Comparison of ENCODE assay signal across 10 cellular contexts in genomic region chr22:30202531-30203006, GRCh38. TPM values are rescaled to one million over a fixed set of nuclear protein-coding genes. Genes with fewer than 3 reads are reported as not detected.
DNase-seq lines count a peak whose midpoint lies in the region; ATAC-seq and TF ChIP-seq lines count a peak whose summit lies in the region.
"Had no signal": no experiment of that assay in that cellular context is flagged by ENCODE, and none has a peak within 500 bp of the region (broad histone marks: within the 10 kb centered on the region; RNA-seq: fewer than 3 reads in every experiment).

No MANE protein-coding gene starts in this region.

- H3K4me1 ChIP-seq in Panc1 (ENCODE audit: control insufficient read depth, insufficient read depth, low read length), result peaks cover 37% of the 10 kb centered on the region

- intact Hi-C loops in Panc1 (cut with micrococcal nuclease; ENCODE audit: unreplicated experiment), result no loop called here

- peak overlapping the region; percentile 84 for H3K27ac ChIP-seq in Panc1 (ENCODE audit: low read length)

- DNase-seq in AG08395 (ENCODE audit: low spot score), result peak; percentile 33
- DNase-seq in Panc1 (ENCODE audit: low read depth, low spot score), result no peak
- peak; percentile 61 for DNase-seq in fibroblast of pulmonary artery (ENCODE audit: low read depth)
- no peak for DNase-seq in omental fat pad (ENCODE audit: low spot score)
- no peak for DNase-seq in stimulated activated CD4-positive, alpha-beta T cell treated with anti-CD3 and anti-CD28 coated beads, Interleukin-4, amount 100 ng/mL, for 4 hours
- DNase-seq in GM03348 (ENCODE audit: low spot score), result no peak
- DNase-seq in nucleus accumbens (lab: John Stamatoyannopoulos, UW), result no peak
- no peak for DNase-seq in germinal center (ENCODE audit: low spot score)
- DNase-seq: activated CD4-positive, alpha-beta T cell treated with anti-CD3 and anti-CD28 coated beads, Interleukin-2, amount 10 ng/mL, durations not matched to agents 7 days and 5 days; CD4-positive, alpha-beta memory T cell had no signal

- ATAC-seq in Panc1 (no peak), omental fat pad (ENCODE audit: low FRiP score) (peak; percentile 28)

- no peak overlapping the region for H3K4me3 ChIP-seq in Panc1 (ENCODE audit: low read depth in 2 of 2, low read length in 2 of 2)
- no peak overlapping the region for H3K4me3 ChIP-seq in fibroblast of pulmonary artery (replicated peaks; ENCODE audit: low read depth, low read length)

- in situ Hi-C loops in Panc1 (cut with HindIII; ENCODE audit: low pct_unique_long_range_greater_than_20kb, low sequenced_read_pairs), result no loop called here

- no peaks in the 10 kb centered on the region for H3K36me3 ChIP-seq in Panc1 (ENCODE audit: control insufficient read depth, insufficient read depth, low read length)

- CTCF ChIA-PET in Panc1 (lab: Charles Lee), result no interaction called here

- H3K9me3 ChIP-seq in Panc1 (ENCODE audit: control insufficient read depth, insufficient read depth, low read depth, low read length), result peaks cover 6% of the 10 kb centered on the region; the same call in 1 of the 2 replicates

- POLR2A ChIA-PET in Panc1 (lab: Charles Lee), result no interaction called here

- BruUV-seq in Panc1 (replicated peaks; lab: Mats Ljungman, UMichigan), result no TSS peak

- H3K27me3 ChIP-seq in Panc1 (ENCODE audit: control insufficient read depth, insufficient read depth, low read length), result no peaks in the 10 kb centered on the region

- no peak for TF ChIP-seq CTCF in Panc1 (IDR thresholded peaks at IDR 0.05)
- no peak for TF ChIP-seq CTCF in fibroblast of pulmonary artery (IDR thresholded peaks at IDR 0.05; ENCODE audit: low read length, missing control alignments)
- no peak for TF ChIP-seq CTCF in omental fat pad (IDR thresholded peaks at IDR 0.05)

RNA-seq across cellular contexts. Expression of gene LIF, which starts 44.0 kb away (rescaled TPM):
- 34.4 TPM for total RNA-seq in Panc1 (2021; ENCODE audit: unreplicated experiment)
- polyA plus RNA-seq in Panc1 (2012; ENCODE audit: insufficient read length), result 40.7 TPM
- 10 to 100 TPM in 2 of 4 donors, 1 to 10 TPM in 2; 1.3 to 74.7 (median 24.4) TPM for total RNA-seq in omental fat pad
- polyA plus RNA-seq: CD4-positive, alpha-beta memory T cell had no signal

Comparison
In these comparisons a context has a peak if more than half of its experiments do, and no peak if none do; other contexts are left out.
1. DNase-seq: peak in AG08395 (single experiment) and fibroblast of pulmonary artery (single experiment); none in Panc1 (single experiment), omental fat pad (single experiment), stimulated activated CD4-positive, alpha-beta T cell treated with anti-CD3 and anti-CD28 coated beads, Interleukin-4, amount 100 ng/mL, for 4 hours (0 of 2), GM03348 (single experiment), nucleus accumbens (0 of 56) and germinal center (single experiment).